Comparison of ENCODE assay signal across 8 cellular contexts in the genomic region with DNA sequence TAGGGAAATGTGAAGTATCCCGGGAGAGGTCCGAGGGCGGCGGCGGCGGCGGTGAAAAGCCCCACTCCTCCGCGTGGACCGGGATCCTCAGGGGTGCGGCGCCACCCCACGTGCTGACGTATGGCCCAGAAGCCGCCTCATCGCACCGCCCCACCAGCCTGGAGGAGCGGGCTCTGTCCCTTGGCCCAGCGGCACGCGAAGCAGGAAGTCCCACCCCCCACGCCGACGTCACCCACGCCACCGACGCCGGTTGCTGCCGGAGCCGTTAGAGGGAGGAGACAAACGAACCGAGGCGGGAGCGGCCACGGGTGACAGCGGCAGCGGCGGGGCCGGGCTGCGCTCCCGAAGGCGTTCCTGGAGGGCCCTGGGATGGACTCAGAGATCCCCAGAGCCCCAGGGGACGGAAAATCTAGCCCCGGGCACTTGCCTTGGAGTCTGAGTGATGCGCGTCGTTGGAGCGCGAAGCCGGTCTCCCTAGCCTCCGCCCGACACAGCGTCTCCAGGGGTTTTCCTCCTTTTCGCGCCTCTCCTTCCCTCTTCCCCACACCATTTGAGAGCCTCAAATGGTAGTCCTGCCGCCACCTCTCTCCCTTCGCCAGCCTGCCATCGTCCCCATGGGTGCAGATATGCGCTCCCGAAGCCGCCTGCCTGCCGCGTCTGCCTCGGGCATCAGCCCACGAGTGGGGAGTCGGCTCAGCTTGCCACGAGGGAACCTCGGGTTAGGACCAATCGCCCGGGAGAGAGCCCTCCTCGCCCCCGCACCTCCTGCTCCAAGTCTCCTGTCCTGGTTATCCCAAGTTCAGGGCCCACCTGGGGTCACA. TPM values are rescaled to one million over a fixed set of nuclear protein-coding genes. Genes with fewer than 3 reads are reported as not detected.
A peak's percentile ranks its signal among the peaks of the same experiment; 100 is the strongest.
DNase-seq lines count a peak whose midpoint lies in the region; ATAC-seq and TF ChIP-seq lines count a peak whose summit lies in the region.

A gene with protein sequence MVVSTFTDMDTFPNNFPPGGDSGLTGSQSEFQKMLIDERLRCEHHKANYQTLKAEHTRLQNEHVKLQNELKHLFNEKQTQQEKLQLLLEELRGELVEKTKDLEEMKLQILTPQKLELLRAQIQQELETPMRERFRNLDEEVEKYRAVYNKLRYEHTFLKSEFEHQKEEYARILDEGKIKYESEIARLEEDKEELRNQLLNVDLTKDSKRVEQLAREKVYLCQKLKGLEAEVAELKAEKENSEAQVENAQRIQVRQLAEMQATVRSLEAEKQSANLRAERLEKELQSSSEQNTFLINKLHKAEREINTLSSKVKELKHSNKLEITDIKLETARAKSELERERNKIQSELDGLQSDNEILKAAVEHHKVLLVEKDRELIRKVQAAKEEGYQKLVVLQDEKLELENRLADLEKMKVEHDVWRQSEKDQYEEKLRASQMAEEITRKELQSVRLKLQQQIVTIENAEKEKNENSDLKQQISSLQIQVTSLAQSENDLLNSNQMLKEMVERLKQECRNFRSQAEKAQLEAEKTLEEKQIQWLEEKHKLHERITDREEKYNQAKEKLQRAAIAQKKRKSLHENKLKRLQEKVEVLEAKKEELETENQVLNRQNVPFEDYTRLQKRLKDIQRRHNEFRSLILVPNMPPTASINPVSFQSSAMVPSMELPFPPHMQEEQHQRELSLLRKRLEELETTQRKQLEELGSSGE (minus strand): TSS at position 95 of the 821 bp plus-strand sequence. CDS start 47,377 bp downstream, outside the sequence.

- peak; percentile 99 for ATAC-seq in HG02763 (IDR thresholded peaks at IDR 0.05; ENCODE audit: unreplicated experiment)

- peak within 1 kb of the TSS; percentile 80 for H3K4me3 ChIP-seq in GM12865 (ENCODE audit: low read depth, low read length)
- H3K4me3 ChIP-seq in adipocyte (ENCODE audit: low read length) = peak within 1 kb of the TSS; percentile 87

- peak within 1 kb of the TSS; percentile 88 for H3K9ac ChIP-seq in adipocyte (ENCODE audit: low read length)

- no peaks in the 10 kb centered on the region for H3K27me3 Mint-ChIP-seq in type B pancreatic cell

- no peaks in the 10 kb centered on the region for H3K36me3 ChIP-seq in adipocyte (ENCODE audit: control insufficient read depth, insufficient read depth, low read length, severe bottlenecking)

- TF ChIP-seq CTCF in GM12865 (IDR thresholded peaks at IDR 0.05; ENCODE audit: insufficient read depth, low read depth, low read length, missing control alignments) = no peak
- TF ChIP-seq CTCF in type B pancreatic cell (conservative IDR thresholded peaks at IDR 0.05) = no peak

- H3K9me3 ChIP-seq in adipocyte (ENCODE audit: control insufficient read depth, low read length) = no peaks in the 10 kb centered on the region

- H3K4me1 ChIP-seq in adipocyte (ENCODE audit: control insufficient read depth, insufficient read depth, low read length) = peaks cover 11% of the 10 kb centered on the region

- DNase-seq in GM12865 (ENCODE audit: low read depth) (peak; percentile 96), NCI-H1417 treated with DMSO at 0.1 percent for 48 hours (lab: John Stamatoyannopoulos, UW) (peak; percentile 76), SW480 (ENCODE audit: low spot score) (peak; percentile 89), adipocyte (ENCODE audit: low read depth) (peak; percentile 98), cardiac septum (ENCODE audit: low spot score) (peak; percentile 99), pons (ENCODE audit: low spot score) (peak; percentile 94), type B pancreatic cell (ENCODE audit: extremely low spot score, unreplicated experiment) (peak; percentile 92)

- H3K27ac Mint-ChIP-seq in type B pancreatic cell = peak within 1 kb of the TSS; percentile 49

- H3K4me3 Mint-ChIP-seq in type B pancreatic cell = peak within 1 kb of the TSS; percentile 97

- H3K36me3 Mint-ChIP-seq in type B pancreatic cell = peaks cover 19% of the 10 kb centered on the region

- H3K27me3 ChIP-seq in adipocyte (replicated peaks; ENCODE audit: control insufficient read depth, insufficient read depth, low read length) = no peaks in the 10 kb centered on the region

- H3K4me1 Mint-ChIP-seq in type B pancreatic cell (ENCODE audit: unreplicated experiment) = peaks cover 18% of the 10 kb centered on the region

- intact Hi-C loops in cardiac septum (cut with DNase I) = no loop called here

- no peaks in the 10 kb centered on the region for H3K9me3 Mint-ChIP-seq in type B pancreatic cell

RNA-seq across cellular contexts. Expression of the gene that starts here (rescaled TPM):
- total RNA-seq in cardiac septum = 11.7 TPM
- 9.7 and 22.1 TPM in 2 replicates for total RNA-seq in type B pancreatic cell (ENCODE audit: low replicate concordance)

Comparison
In these comparisons a context has a peak if more than half of its experiments do, and no peak if none do; other contexts are left out.
1. Peak in every context shown above with its lines: DNase-seq, ATAC-seq and H3K4me3 ChIP-seq.